In genomic region chr4:102466298-102466697, GRCh38 we compare ENCODE assay signal across 1 cellular context.
TF ChIP-seq lines count a peak whose summit lies in the region.

No MANE protein-coding gene starts in this region.

TF ChIP-seq in SK-N-SH treated with all-trans-retinoic acid at 6 μM for 48 hours, 23 proteins besides CTCF, POLR2A, EP300 and RAD21 (continued from another document):
- TF ChIP-seq TSHZ2 (CRISPR knock-in tag; IDR thresholded peaks at IDR 0.05) = no peak
